Comparison of ENCODE assay signal across 1 cellular context in the genomic region with DNA sequence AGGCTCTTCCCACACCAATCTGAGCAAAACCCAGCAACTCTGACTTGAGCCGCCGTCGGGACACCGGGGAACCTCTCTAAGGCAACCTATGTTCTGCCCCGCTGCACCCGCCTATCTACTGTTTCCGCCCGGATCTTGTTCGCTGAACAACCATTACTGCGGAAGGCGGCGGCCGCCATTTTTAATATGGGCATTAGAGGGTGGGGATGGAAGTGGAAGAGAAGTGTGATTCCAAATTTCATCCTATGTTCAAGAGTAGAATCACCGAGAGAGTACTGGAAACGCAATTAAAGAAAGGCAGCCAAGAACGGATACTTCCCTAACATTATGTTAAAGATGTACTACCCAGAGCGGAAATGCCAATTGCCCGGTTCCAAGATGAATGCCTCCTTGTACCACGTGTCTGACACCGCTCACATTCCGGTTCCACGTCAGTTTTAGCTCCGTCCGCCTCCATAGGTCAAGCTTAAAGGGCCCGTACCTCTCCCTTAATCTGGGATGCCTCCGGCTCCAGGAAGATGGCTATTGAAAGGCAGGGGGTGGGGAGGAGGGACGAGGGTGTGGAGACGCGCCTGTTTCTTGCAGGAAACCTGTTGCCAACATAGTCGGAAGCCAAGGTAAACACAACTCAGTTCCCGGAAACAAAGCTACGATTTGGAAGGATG.
TF ChIP-seq lines count a peak whose summit lies in the region.

Gene DPAGT1 (minus strand): TSS at position 95 of the 665 bp plus-strand sequence. CDS start 198 bp downstream, outside the sequence.

TF ChIP-seq in HEK293, 187 proteins besides CTCF, POLR2A, EP300 and RAD21 (continued from another document and continues in another):
- no peak for TF ChIP-seq ZBTB49 (tag by site-specific recombination; IDR thresholded peaks at IDR 0.05; ENCODE audit: low read depth)
- no peak for TF ChIP-seq ZSCAN18 (tag by site-specific recombination; IDR thresholded peaks at IDR 0.05)
- TF ChIP-seq ZNF585B (tag by site-specific recombination; IDR thresholded peaks at IDR 0.05) = no peak
- TF ChIP-seq PRDM6 (tag by site-specific recombination; IDR thresholded peaks at IDR 0.05) = no peak
- peak; percentile 79 for TF ChIP-seq ZNF629 (tag by site-specific recombination; IDR thresholded peaks at IDR 0.05)
- peak; percentile 59; the same call in 1 of the 2 replicates for TF ChIP-seq EGR2 (tag by site-specific recombination; IDR thresholded peaks at IDR 0.05; ENCODE audit: low read depth)
- peak; percentile 63; the same call in 1 of the 2 replicates for TF ChIP-seq SP7 (tag by site-specific recombination; IDR thresholded peaks at IDR 0.05)
- no peak for TF ChIP-seq ZNF391 (tag by site-specific recombination; IDR thresholded peaks at IDR 0.05; ENCODE audit: borderline replicate concordance, low read depth)
- 0 out of 2 replicates have a peak, but pooled peaks have one; percentile 23 for TF ChIP-seq HOXD13 (CRISPR knock-in tag; IDR thresholded peaks at IDR 0.05; ENCODE audit: borderline replicate concordance)
- TF ChIP-seq, protein P1, sequence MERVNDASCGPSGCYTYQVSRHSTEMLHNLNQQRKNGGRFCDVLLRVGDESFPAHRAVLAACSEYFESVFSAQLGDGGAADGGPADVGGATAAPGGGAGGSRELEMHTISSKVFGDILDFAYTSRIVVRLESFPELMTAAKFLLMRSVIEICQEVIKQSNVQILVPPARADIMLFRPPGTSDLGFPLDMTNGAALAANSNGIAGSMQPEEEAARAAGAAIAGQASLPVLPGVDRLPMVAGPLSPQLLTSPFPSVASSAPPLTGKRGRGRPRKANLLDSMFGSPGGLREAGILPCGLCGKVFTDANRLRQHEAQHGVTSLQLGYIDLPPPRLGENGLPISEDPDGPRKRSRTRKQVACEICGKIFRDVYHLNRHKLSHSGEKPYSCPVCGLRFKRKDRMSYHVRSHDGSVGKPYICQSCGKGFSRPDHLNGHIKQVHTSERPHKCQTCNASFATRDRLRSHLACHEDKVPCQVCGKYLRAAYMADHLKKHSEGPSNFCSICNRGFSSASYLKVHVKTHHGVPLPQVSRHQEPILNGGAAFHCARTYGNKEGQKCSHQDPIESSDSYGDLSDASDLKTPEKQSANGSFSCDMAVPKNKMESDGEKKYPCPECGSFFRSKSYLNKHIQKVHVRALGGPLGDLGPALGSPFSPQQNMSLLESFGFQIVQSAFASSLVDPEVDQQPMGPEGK (tag by site-specific recombination; IDR thresholded peaks at IDR 0.05) = peak; percentile 73; the same call in 1 of the 2 replicates
- TF ChIP-seq ZNF423 (tag by site-specific recombination; IDR thresholded peaks at IDR 0.05) = 0 out of 2 replicates have a peak, but pooled peaks have one; percentile 32
- no peak for TF ChIP-seq PBX3 (CRISPR knock-in tag; IDR thresholded peaks at IDR 0.05)
- peak; percentile 94 for TF ChIP-seq ZEB2 (tag by site-specific recombination; IDR thresholded peaks at IDR 0.05)
- TF ChIP-seq ZNF660 (tag by site-specific recombination; IDR thresholded peaks at IDR 0.05) = peak; percentile 49
- TF ChIP-seq ZNF169 (tag by site-specific recombination; IDR thresholded peaks at IDR 0.05) = no peak
- no peak for TF ChIP-seq ZNF670 (tag by site-specific recombination; IDR thresholded peaks at IDR 0.05; ENCODE audit: low read depth)
- no peak for TF ChIP-seq ZNF549 (tag by site-specific recombination; IDR thresholded peaks at IDR 0.05)
- no peak for TF ChIP-seq ZNF791 (tag by site-specific recombination; IDR thresholded peaks at IDR 0.05)
- TF ChIP-seq, protein P2, sequence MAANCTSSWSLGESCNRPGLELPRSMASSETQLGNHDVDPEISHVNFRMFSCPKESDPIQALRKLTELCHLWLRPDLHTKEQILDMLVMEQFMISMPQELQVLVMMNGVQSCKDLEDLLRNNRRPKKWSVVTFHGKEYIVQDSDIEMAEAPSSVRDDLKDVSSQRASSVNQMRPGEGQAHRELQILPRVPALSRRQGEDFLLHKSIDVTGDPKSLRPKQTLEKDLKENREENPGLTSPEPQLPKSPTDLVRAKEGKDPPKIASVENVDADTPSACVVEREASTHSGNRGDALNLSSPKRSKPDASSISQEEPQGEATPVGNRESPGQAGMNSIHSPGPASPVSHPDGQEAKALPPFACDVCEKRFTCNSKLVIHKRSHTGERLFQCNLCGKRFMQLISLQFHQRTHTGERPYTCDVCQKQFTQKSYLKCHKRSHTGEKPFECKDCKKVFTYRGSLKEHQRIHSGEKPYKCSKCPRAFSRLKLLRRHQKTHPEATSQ (tag by site-specific recombination; IDR thresholded peaks at IDR 0.05) = no peak
- TF ChIP-seq KLF1 (tag by site-specific recombination; IDR thresholded peaks at IDR 0.05) = no peak
- TF ChIP-seq, protein P3, sequence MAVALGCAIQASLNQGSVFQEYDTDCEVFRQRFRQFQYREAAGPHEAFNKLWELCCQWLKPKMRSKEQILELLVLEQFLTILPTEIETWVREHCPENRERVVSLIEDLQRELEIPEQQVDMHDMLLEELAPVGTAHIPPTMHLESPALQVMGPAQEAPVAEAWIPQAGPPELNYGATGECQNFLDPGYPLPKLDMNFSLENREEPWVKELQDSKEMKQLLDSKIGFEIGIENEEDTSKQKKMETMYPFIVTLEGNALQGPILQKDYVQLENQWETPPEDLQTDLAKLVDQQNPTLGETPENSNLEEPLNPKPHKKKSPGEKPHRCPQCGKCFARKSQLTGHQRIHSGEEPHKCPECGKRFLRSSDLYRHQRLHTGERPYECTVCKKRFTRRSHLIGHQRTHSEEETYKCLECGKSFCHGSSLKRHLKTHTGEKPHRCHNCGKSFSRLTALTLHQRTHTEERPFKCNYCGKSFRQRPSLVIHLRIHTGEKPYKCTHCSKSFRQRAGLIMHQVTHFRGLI (tag by site-specific recombination; IDR thresholded peaks at IDR 0.05) = no peak; the same call in 1 of the 2 replicates
- peak; percentile 98 for TF ChIP-seq YY1 (tag by site-specific recombination; IDR thresholded peaks at IDR 0.05)
- no peak for TF ChIP-seq ZBTB48 (tag by site-specific recombination; IDR thresholded peaks at IDR 0.05)
- no peak for TF ChIP-seq ZNF747 (tag by site-specific recombination; IDR thresholded peaks at IDR 0.05)
- TF ChIP-seq KLF9 (tag by site-specific recombination; IDR thresholded peaks at IDR 0.05; ENCODE audit: low read depth) = peak; percentile 37; the same call in 1 of the 2 replicates
- no peak for TF ChIP-seq RBAK (tag by site-specific recombination; IDR thresholded peaks at IDR 0.05)
- peak; percentile 92 for TF ChIP-seq IKZF3 (tag by site-specific recombination; IDR thresholded peaks at IDR 0.05)
- no peak for TF ChIP-seq ZNF596 (tag by site-specific recombination; IDR thresholded peaks at IDR 0.05)
- TF ChIP-seq KLF7 (tag by site-specific recombination; IDR thresholded peaks at IDR 0.05; ENCODE audit: borderline replicate concordance) = no peak
- TF ChIP-seq ZNF664 (tag by site-specific recombination; IDR thresholded peaks at IDR 0.05) = 0 out of 2 replicates have a peak, but pooled peaks have one; percentile 19
- no peak for TF ChIP-seq ZNF146 (tag by site-specific recombination; IDR thresholded peaks at IDR 0.05)
- TF ChIP-seq YY2 (tag by site-specific recombination; IDR thresholded peaks at IDR 0.05) = peak; percentile 90
- TF ChIP-seq ZNF112 (tag by site-specific recombination; IDR thresholded peaks at IDR 0.05) = no peak
- TF ChIP-seq ZNF621 (tag by site-specific recombination; IDR thresholded peaks at IDR 0.05) = no peak
- no peak for TF ChIP-seq ZNF155 (tag by site-specific recombination; IDR thresholded peaks at IDR 0.05)
- no peak for TF ChIP-seq ZFP3 (tag by site-specific recombination; IDR thresholded peaks at IDR 0.05; ENCODE audit: low read depth)
- TF ChIP-seq ZBTB6 (tag by site-specific recombination; IDR thresholded peaks at IDR 0.05) = no peak
- TF ChIP-seq ZNF623 (tag by site-specific recombination; IDR thresholded peaks at IDR 0.05) = no peak
- TF ChIP-seq ZNF514 (tag by site-specific recombination; IDR thresholded peaks at IDR 0.05) = no peak
- TF ChIP-seq ZBTB26 (tag by site-specific recombination; optimal IDR thresholded peaks at IDR 0.05) = peak; percentile 35
- peak; percentile 92 for TF ChIP-seq ZNF639 (tag by site-specific recombination; IDR thresholded peaks at IDR 0.05)
- TF ChIP-seq ZNF175 (tag by site-specific recombination; IDR thresholded peaks at IDR 0.05) = no peak
- TF ChIP-seq ZNF521 (tag by site-specific recombination; IDR thresholded peaks at IDR 0.05) = no peak
